8 cellular contexts compared by ENCODE assay signal in genomic region chr1:174022976-174023277, GRCh38. TPM values are rescaled to one million over a fixed set of nuclear protein-coding genes. Genes with fewer than 3 reads are reported as not detected.
DNase-seq lines count a peak whose midpoint lies in the region; ATAC-seq and TF ChIP-seq lines count a peak whose summit lies in the region.

No MANE protein-coding gene starts in this region.

- WGBS in body of pancreas, 2 donors = 37 to 42% methylated on average over 4 of the region's 4 CpGs
- WGBS in mesendoderm (ENCODE audit: extremely low coverage, insufficient coverage, low lambda C conversion rate) = no CpG with 5 or more reads among the region's 4 CpGs

- H3K4me3 ChIP-seq in body of pancreas = peak overlapping the region; percentile 43 to 79
- H3K4me3 ChIP-seq in mesendoderm (ENCODE audit: low read length) = no peak overlapping the region
- H3K4me3 ChIP-seq in upper lobe of right lung = peak overlapping the region; percentile 83

- H2AK5ac ChIP-seq in mesendoderm (ENCODE audit: low read length) = no peak overlapping the region

- no peaks in the 10 kb centered on the region for H3K9me3 Mint-ChIP-seq in activated naive CD4-positive, alpha-beta T cell treated with anti-CD3 and anti-CD28 coated beads, Interleukin-2, amount 50 U/mL, for 24 hours

- H2BK15ac ChIP-seq in mesendoderm (replicated peaks; ENCODE audit: low read depth) = no peak overlapping the region

- H3K27ac ChIP-seq in body of pancreas (peak overlapping the region; percentile 84 to 91 (median 88)), mesendoderm (ENCODE audit: low read depth, low read length) (peak overlapping the region; percentile 83), upper lobe of right lung (peak overlapping the region; percentile 97)

- H3K27me3 Mint-ChIP-seq in activated naive CD4-positive, alpha-beta T cell treated with anti-CD3 and anti-CD28 coated beads, Interleukin-2, amount 50 U/mL, for 24 hours = no peaks in the 10 kb centered on the region

- H3K9ac ChIP-seq in mesendoderm (ENCODE audit: low read length) = peak overlapping the region; percentile 97

- no peak overlapping the region for H3K23ac ChIP-seq in mesendoderm (ENCODE audit: low read length)

- H3K36me3 ChIP-seq in body of pancreas (replicated peaks in 1 of 2; ENCODE audit: insufficient read depth in 1 of 2, low read depth in 2 of 2) = no peaks in the 10 kb centered on the region
- no peaks in the 10 kb centered on the region for H3K36me3 ChIP-seq in mesendoderm (ENCODE audit: control insufficient read depth, insufficient read depth, low read length)
- no peaks in the 10 kb centered on the region for H3K36me3 ChIP-seq in upper lobe of right lung

- peak overlapping the region; percentile 81 for H3K18ac ChIP-seq in mesendoderm (ENCODE audit: low read length)

- peaks cover 43% of the 10 kb centered on the region for H3K4me1 Mint-ChIP-seq in activated naive CD4-positive, alpha-beta T cell treated with anti-CD3 and anti-CD28 coated beads, Interleukin-2, amount 50 U/mL, for 24 hours

- peak overlapping the region; percentile 97 for H3K4me3 Mint-ChIP-seq in activated naive CD4-positive, alpha-beta T cell treated with anti-CD3 and anti-CD28 coated beads, Interleukin-2, amount 50 U/mL, for 24 hours

- H3K4me1 ChIP-seq in body of pancreas (peaks cover 41% of the 10 kb centered on the region), mesendoderm (ENCODE audit: control insufficient read depth, low read depth, low read length) (peaks cover 2% of the 10 kb centered on the region), upper lobe of right lung (peaks cover 34% of the 10 kb centered on the region)

- peak overlapping the region; percentile 47 for H3K4me2 ChIP-seq in mesendoderm (ENCODE audit: low read length)

- peaks cover 25% of the 10 kb centered on the region for H3K79me2 ChIP-seq in mesendoderm (ENCODE audit: control insufficient read depth, insufficient read depth, low read length)

- no peak for DNase-seq in activated naive CD4-positive, alpha-beta T cell treated with Interleukin-2 at 50 U/mL for 16 hours
- DNase-seq in body of pancreas = no peak
- no peak for DNase-seq in mesendoderm
- DNase-seq in upper lobe of right lung = no peak
- DNase-seq in GF-D8 (lab: John Stamatoyannopoulos, UW) = no peak
- DNase-seq in OCI-M1 (lab: John Stamatoyannopoulos, UW) = no peak

- peaks cover 6% of the 10 kb centered on the region for H3K36me3 Mint-ChIP-seq in activated naive CD4-positive, alpha-beta T cell treated with anti-CD3 and anti-CD28 coated beads, Interleukin-2, amount 50 U/mL, for 24 hours

- H2BK120ac ChIP-seq in mesendoderm (ENCODE audit: low read depth, low read length) = no peak overlapping the region

- TF ChIP-seq CTCF in body of pancreas (IDR thresholded peaks at IDR 0.05) (no peak), upper lobe of right lung (IDR thresholded peaks at IDR 0.05) (no peak)

- no peak for ATAC-seq in body of pancreas
- no peak for ATAC-seq in upper lobe of right lung
- no peak for ATAC-seq in GM21367 (IDR thresholded peaks at IDR 0.05; ENCODE audit: unreplicated experiment)

- H3K9me3 ChIP-seq in body of pancreas (no peaks in the 10 kb centered on the region), upper lobe of right lung (no peaks in the 10 kb centered on the region)

- peaks cover 2% of the 10 kb centered on the region for H3K79me1 ChIP-seq in mesendoderm (ENCODE audit: low read length)

- peak overlapping the region; percentile 97 for H3K56ac ChIP-seq in mesendoderm (ENCODE audit: low read length)

- H3K27me3 ChIP-seq in body of pancreas (no peaks in the 10 kb centered on the region), mesendoderm (ENCODE audit: insufficient read depth, low read length, poor library complexity) (no peaks in the 10 kb centered on the region), upper lobe of right lung (no peaks in the 10 kb centered on the region)

- H4K8ac ChIP-seq in mesendoderm (ENCODE audit: low read depth, low read length) = peak overlapping the region; percentile 43

- no peak overlapping the region for H4K5ac ChIP-seq in mesendoderm (ENCODE audit: low read length)

- peak overlapping the region; percentile 96 for H2BK5ac ChIP-seq in mesendoderm (ENCODE audit: low read length)

- H3K27ac Mint-ChIP-seq in activated naive CD4-positive, alpha-beta T cell treated with anti-CD3 and anti-CD28 coated beads, Interleukin-2, amount 50 U/mL, for 24 hours = peak overlapping the region; percentile 100

- no peak overlapping the region for H3K4ac ChIP-seq in mesendoderm (ENCODE audit: low read depth, low read length)

- TF ChIP-seq POLR2A in body of pancreas (IDR thresholded peaks at IDR 0.05) = no peak

- intact Hi-C loops in body of pancreas (cut with DNase I) (no loop called here), upper lobe of right lung (cut with DNase I) (no loop called here)

RNA-seq across cellular contexts. Expression of gene RC3H1, which starts 0.8 kb away (rescaled TPM):
- total RNA-seq in body of pancreas (10 to 100 TPM; 14.5 to 17.1 TPM), upper lobe of right lung (36.5 TPM)
- 9.6 TPM for polyA plus RNA-seq in mesendoderm (2013, experiment 1 of 2)
- polyA plus RNA-seq in mesendoderm (2013, experiment 2 of 2) = 8.9 TPM
